ENCODE assay signal across 22 cellular contexts in genomic region chr10:32471232-32471631, GRCh38.
"Had no signal": no experiment of that assay in that cellular context is flagged by ENCODE, and none has a peak within 500 bp of the region (broad histone marks: within the 10 kb centered on the region; RNA-seq: fewer than 3 reads in every experiment).

No MANE protein-coding gene starts in this region.

- FAIRE-seq: bronchial epithelial cell had no signal

- ATAC-seq: activated T-cell treated with anti-CD3 and anti-CD28 coated beads, Interleukin-2, amount 50 U/mL, for 72 hours; gastrocnemius medialis; naive thymus-derived CD4-positive, alpha-beta T cell; sciatic nerve; stimulated activated effector memory CD8-positive, alpha-beta T cell treated with anti-CD3 and anti-CD28 coated beads, Interleukin-12 subunit alpha, Interleukin-12 subunit beta, amount 100 ng/mL, for 72 hours; stimulated activated naive CD8-positive, alpha-beta T cell treated with anti-CD3 and anti-CD28 coated beads, Interleukin-15, amount 100 ng/mL, for 72 hours had no signal

- H3K4me1 ChIP-seq: esophagus squamous epithelium, gastrocnemius medialis, left ventricle myocardium inferior, neural progenitor cell, tibial artery had no signal

- H3K4me3 Mint-ChIP-seq: activated B cell treated with CpG ODN at 0.5 μM for 24 hours; activated naive CD4-positive, alpha-beta T cell treated with anti-CD3 and anti-CD28 coated beads, Interleukin-2, amount 10 ng/mL, durations not matched to agents 7 days and 5 days; activated T-cell treated with anti-CD3 and anti-CD28 coated beads, Interleukin-2, amount 50 U/mL, for 72 hours; naive thymus-derived CD4-positive, alpha-beta T cell; neural progenitor cell; stimulated activated effector memory CD8-positive, alpha-beta T cell treated with anti-CD3 and anti-CD28 coated beads, Interleukin-12 subunit alpha, Interleukin-12 subunit beta, amount 100 ng/mL, for 72 hours; stimulated activated naive CD8-positive, alpha-beta T cell treated with anti-CD3 and anti-CD28 coated beads, Interleukin-15, amount 100 ng/mL, for 72 hours had no signal

- H2AFZ ChIP-seq: neural progenitor cell had no signal

- H3K9me3 Mint-ChIP-seq: activated B cell treated with CpG ODN at 0.5 μM for 24 hours; activated naive CD4-positive, alpha-beta T cell treated with anti-CD3 and anti-CD28 coated beads, Interleukin-2, amount 10 ng/mL, durations not matched to agents 7 days and 5 days; activated T-cell treated with anti-CD3 and anti-CD28 coated beads, Interleukin-2, amount 50 U/mL, for 72 hours; neural progenitor cell; stimulated activated effector memory CD8-positive, alpha-beta T cell treated with anti-CD3 and anti-CD28 coated beads, Interleukin-12 subunit alpha, Interleukin-12 subunit beta, amount 100 ng/mL, for 72 hours; stimulated activated naive CD8-positive, alpha-beta T cell treated with anti-CD3 and anti-CD28 coated beads, Interleukin-15, amount 100 ng/mL, for 72 hours had no signal

- H3K9me3 ChIP-seq: esophagus squamous epithelium, gastrocnemius medialis, left ventricle myocardium inferior, tibial artery had no signal

- H3K27me3 Mint-ChIP-seq: activated B cell treated with CpG ODN at 0.5 μM for 24 hours; activated naive CD4-positive, alpha-beta T cell treated with anti-CD3 and anti-CD28 coated beads, Interleukin-2, amount 10 ng/mL, durations not matched to agents 7 days and 5 days; naive thymus-derived CD4-positive, alpha-beta T cell; stimulated activated naive CD8-positive, alpha-beta T cell treated with anti-CD3 and anti-CD28 coated beads, Interleukin-15, amount 100 ng/mL, for 72 hours had no signal

- H3K9ac ChIP-seq: neural progenitor cell had no signal

- H3K36me3 Mint-ChIP-seq: neural progenitor cell had no signal

- DNase-seq: activated B cell treated with CpG ODN at 0.5 μM for 24 hours; activated CD4-positive, alpha-beta T cell treated with anti-CD3 and anti-CD28 coated beads for 4 hours; activated CD4-positive, alpha-beta T cell treated with anti-CD3 and anti-CD28 coated beads, Interleukin-2, amount 50 U/mL, for 48 hours; activated effector memory CD4-positive, alpha-beta T cell treated with anti-CD3 and anti-CD28 coated beads, Interleukin-2, amount 50 U/mL, for 16 hours; activated naive CD4-positive, alpha-beta T cell treated with anti-CD3 and anti-CD28 coated beads, Interleukin-2, amount 10 ng/mL, durations not matched to agents 7 days and 5 days; activated T-cell treated with anti-CD3 and anti-CD28 coated beads, Interleukin-2, amount 50 U/mL, for 72 hours; amygdala; cerebellar nuclear complex; esophagus squamous epithelium; gastrocnemius medialis; hypothalamus; left ventricle myocardium inferior; naive thymus-derived CD4-positive, alpha-beta T cell; small intestine; stimulated activated CD4-positive, alpha-beta T cell treated with anti-CD3 and anti-CD28 coated beads, Interleukin-2, amount 100 ng/mL, for 24 hours; stimulated activated naive CD8-positive, alpha-beta T cell treated with anti-CD3 and anti-CD28 coated beads, Interleukin-15, amount 100 ng/mL, for 72 hours; tibial artery had no signal

- H3K27me3 ChIP-seq: esophagus squamous epithelium, gastrocnemius medialis, neural progenitor cell, tibial artery had no signal

- H3K4me2 ChIP-seq: neural progenitor cell had no signal

- H3K27ac Mint-ChIP-seq: activated B cell treated with CpG ODN at 0.5 μM for 24 hours; activated naive CD4-positive, alpha-beta T cell treated with anti-CD3 and anti-CD28 coated beads, Interleukin-2, amount 10 ng/mL, durations not matched to agents 7 days and 5 days; activated T-cell treated with anti-CD3 and anti-CD28 coated beads, Interleukin-2, amount 50 U/mL, for 72 hours; naive thymus-derived CD4-positive, alpha-beta T cell; neural progenitor cell; stimulated activated effector memory CD8-positive, alpha-beta T cell treated with anti-CD3 and anti-CD28 coated beads, Interleukin-12 subunit alpha, Interleukin-12 subunit beta, amount 100 ng/mL, for 72 hours; stimulated activated naive CD8-positive, alpha-beta T cell treated with anti-CD3 and anti-CD28 coated beads, Interleukin-15, amount 100 ng/mL, for 72 hours had no signal

- H3K4me1 Mint-ChIP-seq: activated B cell treated with CpG ODN at 0.5 μM for 24 hours; activated naive CD4-positive, alpha-beta T cell treated with anti-CD3 and anti-CD28 coated beads, Interleukin-2, amount 10 ng/mL, durations not matched to agents 7 days and 5 days; neural progenitor cell; stimulated activated effector memory CD8-positive, alpha-beta T cell treated with anti-CD3 and anti-CD28 coated beads, Interleukin-12 subunit alpha, Interleukin-12 subunit beta, amount 100 ng/mL, for 72 hours; stimulated activated naive CD8-positive, alpha-beta T cell treated with anti-CD3 and anti-CD28 coated beads, Interleukin-15, amount 100 ng/mL, for 72 hours had no signal

- H3K27ac ChIP-seq: coronary artery, esophagus squamous epithelium, gastrocnemius medialis, left ventricle myocardium inferior, neural progenitor cell, tibial artery had no signal

- H3K4me3 ChIP-seq: coronary artery, esophagus squamous epithelium, gastrocnemius medialis, left ventricle myocardium inferior, neural progenitor cell, tibial artery had no signal

- H3K36me3 ChIP-seq: neural progenitor cell had no signal
